14 cellular contexts compared by ENCODE assay signal in genomic region chr2:239193925-239194687, GRCh38.
DNase-seq lines count a peak whose midpoint lies in the region; ATAC-seq, FAIRE-seq and TF ChIP-seq lines count a peak whose summit lies in the region.
"Had no signal": no experiment of that assay in that cellular context is flagged by ENCODE, and none has a peak within 500 bp of the region (broad histone marks: within the 10 kb centered on the region; RNA-seq: fewer than 3 reads in every experiment).

No MANE protein-coding gene starts in this region.

- H3K4me1 Mint-ChIP-seq in brain (peaks cover 77% of the 10 kb centered on the region), type B pancreatic cell (ENCODE audit: unreplicated experiment) (peaks cover 23% of the 10 kb centered on the region)
- H3K4me1 Mint-ChIP-seq in CD4-positive, alpha-beta memory T cell, result peaks cover 4 to 12% (median 9%) of the 10 kb centered on the region in 4 donors

- FAIRE-seq in HepG2 (lab: Jason Lieb, UNC), result no peak

- BruUV-seq in HepG2 (replicated peaks; lab: Mats Ljungman, UMichigan), result no TSS peak

- H3K27ac Mint-ChIP-seq in brain (peak overlapping the region; percentile 66 to 96 (median 86)), type B pancreatic cell (no peak overlapping the region)
- peak overlapping the region in 1 of 7 donors; percentile 31 for H3K27ac Mint-ChIP-seq in CD4-positive, alpha-beta memory T cell

- no peak overlapping the region for H3K9ac ChIP-seq in HepG2 (ENCODE audit: insufficient read depth, low read depth, low read length)

- CTCF ChIA-PET in HepG2 (lab: Yijun Ruan, JAX; ENCODE audit: low intra/inter-chr PET ratio, low total read pairs), result no interaction called here
- CTCF ChIA-PET in CD4-positive, alpha-beta memory T cell (lab: Charles Lee; ENCODE audit: partially characterized antibody), result interaction anchor here (1.0 kb wide), 1 partner anchor 11 kb away, joined by 3 read pairs; no protein-coding TSS in a partner anchor

- no peak overlapping the region for H3K4me2 ChIP-seq in HepG2 (ENCODE audit: low read depth, low read length)

- H2AFZ ChIP-seq in HepG2 (ENCODE audit: low read length), result no peak overlapping the region

- H3K9me3 Mint-ChIP-seq in brain (peaks cover 0 to 12% (median 3%) of the 10 kb centered on the region in 5 experiments), type B pancreatic cell (no peaks in the 10 kb centered on the region)
- peaks cover 0 to 2% (median 0%) of the 10 kb centered on the region in 8 donors for H3K9me3 Mint-ChIP-seq in CD4-positive, alpha-beta memory T cell

- H3K27me3 Mint-ChIP-seq in brain (no peaks in the 10 kb centered on the region), type B pancreatic cell (no peaks in the 10 kb centered on the region)
- H3K27me3 Mint-ChIP-seq in CD4-positive, alpha-beta memory T cell, result no peaks in the 10 kb centered on the region
- H3K27me3 Mint-ChIP-seq: naive B cell had no signal

- 89% methylated on average over 17 of the region's 17 CpGs for WGBS in HepG2 (ENCODE audit: low lambda C conversion rate)

- H3K4me3 ChIP-seq in HepG2 (replicated peaks in 1 of 3; ENCODE audit: insufficient read depth in 1 of 3, low read depth in 2 of 3, low read length in 3 of 3), result no peak overlapping the region
- H3K4me3 ChIP-seq in CD4-positive, alpha-beta memory T cell (ENCODE audit: low read length in 2 of 2), result no peak overlapping the region
- H3K4me3 ChIP-seq: body of pancreas had no signal

- TF ChIP-seq RAD21 in HepG2 (CRISPR knock-in tag; IDR thresholded peaks at IDR 0.05), result no peak

- H3K4me1 ChIP-seq in HepG2 (ENCODE audit: insufficient read depth, low read length), result no peaks in the 10 kb centered on the region
- H3K4me1 ChIP-seq in CD4-positive, alpha-beta memory T cell (ENCODE audit: insufficient read depth, low read length), result no peaks in the 10 kb centered on the region
- H3K4me1 ChIP-seq: body of pancreas had no signal

- in situ Hi-C loops in HepG2 (cut with HindIII; ENCODE audit: extremely low pct_ligation_motif_present, low pct_unique_long_range_greater_than_20kb), result no loop called here

- peaks cover 48% of the 10 kb centered on the region for H3K36me3 Mint-ChIP-seq in brain
- no peaks in the 10 kb centered on the region for H3K36me3 Mint-ChIP-seq in type B pancreatic cell
- peaks cover 35 to 46% of the 10 kb centered on the region in 2 donors for H3K36me3 Mint-ChIP-seq in CD4-positive, alpha-beta memory T cell

- peak; percentile 33 for DNase-seq in cardiac septum (ENCODE audit: low spot score)
- DNase-seq in left cardiac atrium, result no peak
- DNase-seq in HepG2 (ENCODE audit: low spot score), result no peak
- DNase-seq in type B pancreatic cell (ENCODE audit: extremely low spot score, unreplicated experiment), result peak; percentile 54
- DNase-seq in CD4-positive, alpha-beta memory T cell, result no peak
- no peak for DNase-seq in stimulated activated CD4-positive, alpha-beta T cell treated with anti-CD3 and anti-CD28 coated beads, Interleukin-4, amount 100 ng/mL, for 4 hours
- DNase-seq: activated CD4-positive, alpha-beta T cell treated with anti-CD3 and anti-CD28 coated beads, Interleukin-2, amount 50 U/mL, for 1 hour; naive B cell; NCI-H1417 treated with DMSO at 0.1 percent for 48 hours; Right ventricle myocardium superior had no signal

- POLR2A ChIA-PET in HepG2 (lab: Yijun Ruan, JAX), result no interaction called here
- POLR2A ChIA-PET in CD4-positive, alpha-beta memory T cell (lab: Charles Lee; ENCODE audit: partially characterized antibody), result no interaction called here

- intact Hi-C loops in cardiac septum (cut with DNase I) (no loop called here), left cardiac atrium (cut with DNase I) (no loop called here), HepG2 (cut with micrococcal nuclease; ENCODE audit: unreplicated experiment) (no loop called here)
- intact Hi-C loops in CD4-positive, alpha-beta memory T cell (cut with micrococcal nuclease), result loop anchor here (1.0 kb wide), 1 partner anchor 22 kb away; no protein-coding TSS in a partner anchor

- H3K36me3 ChIP-seq in HepG2 (replicated peaks in 1 of 2; ENCODE audit: control insufficient read depth in 1 of 2, insufficient read depth in 2 of 2, low read length in 2 of 2), result peaks cover 8 to 27% of the 10 kb centered on the region in 2 experiments; a peak in 4 of 5 replicates
- H3K36me3 ChIP-seq in CD4-positive, alpha-beta memory T cell (ENCODE audit: insufficient read depth, low read length), result peaks cover 14% of the 10 kb centered on the region

- H3K9me3 ChIP-seq in HepG2 (ENCODE audit: low read length), result no peaks in the 10 kb centered on the region
- H3K9me3 ChIP-seq in CD4-positive, alpha-beta memory T cell (ENCODE audit: control insufficient read depth in 1 of 2, low read length in 2 of 2), result no peaks in the 10 kb centered on the region
- H3K9me3 ChIP-seq: body of pancreas had no signal

- ATAC-seq in left cardiac atrium (no peak), HepG2 (no peak), esophagus mucosa (no peak)
- ATAC-seq: body of pancreas had no signal

- H3K4me3 Mint-ChIP-seq in brain (peak overlapping the region in 2 of 5 experiments; percentile 41 to 43), type B pancreatic cell (no peak overlapping the region)
- no peak overlapping the region for H3K4me3 Mint-ChIP-seq in CD4-positive, alpha-beta memory T cell
- H3K4me3 Mint-ChIP-seq: naive B cell had no signal

- no peak for TF ChIP-seq EP300 in HepG2 (IDR thresholded peaks at IDR 0.05; ENCODE audit: low read depth in 2 of 2, low read length in 2 of 2)
- no peak for TF ChIP-seq EP300 in HepG2 (CRISPR knock-in tag; IDR thresholded peaks at IDR 0.05; ENCODE audit: borderline replicate concordance)

- no peaks in the 10 kb centered on the region; the same call in 1 of the 2 replicates for H4K20me1 ChIP-seq in HepG2 (ENCODE audit: insufficient read depth, low read length)

- H3K27me3 ChIP-seq in HepG2 (ENCODE audit: control insufficient read depth in 1 of 2, insufficient read depth in 2 of 2, low read length in 2 of 2), result no peaks in the 10 kb centered on the region
- no peaks in the 10 kb centered on the region for H3K27me3 ChIP-seq in CD4-positive, alpha-beta memory T cell (ENCODE audit: insufficient read depth, low read length)
- H3K27me3 ChIP-seq: body of pancreas had no signal

- H3K27ac ChIP-seq in HepG2 (ENCODE audit: extremely low read length, insufficient read depth, low read length), result no peak overlapping the region
- H3K27ac ChIP-seq in CD4-positive, alpha-beta memory T cell (ENCODE audit: low read depth, low read length), result no peak overlapping the region
- H3K27ac ChIP-seq: body of pancreas, C4-2B had no signal

- no peaks in the 10 kb centered on the region for H3K79me2 ChIP-seq in HepG2 (ENCODE audit: insufficient read depth, low read length)

- no peak for TF ChIP-seq POLR2A in HepG2 (IDR thresholded peaks at IDR 0.05; ENCODE audit: insufficient read depth in 1 of 2, low read depth in 2 of 2, low read length in 2 of 2)

- TF ChIP-seq CTCF in brain (conservative IDR thresholded peaks at IDR 0.05) (peak in 1 of 2 experiments; percentile 43), HepG2 (CRISPR knock-in tag; IDR thresholded peaks at IDR 0.05) (peak; percentile 43), type B pancreatic cell (conservative IDR thresholded peaks at IDR 0.05) (no peak)

TF ChIP-seq in HepG2, 621 proteins besides CTCF, POLR2A, EP300 and RAD21:
- TF ChIP-seq SNRNP70 (IDR thresholded peaks at IDR 0.05; ENCODE audit: low read depth, low read length) (no peak), NFE2L1 (CRISPR knock-in tag; IDR thresholded peaks at IDR 0.05; ENCODE audit: borderline replicate concordance) (no peak), FOXK1 (CRISPR knock-in tag; IDR thresholded peaks at IDR 0.05; ENCODE audit: borderline replicate concordance, low read depth) (no peak), ARNT2 (CRISPR knock-in tag; IDR thresholded peaks at IDR 0.05; ENCODE audit: low read depth) (no peak), ZNF749 (CRISPR knock-in tag; IDR thresholded peaks at IDR 0.05; ENCODE audit: borderline replicate concordance) (no peak), MAF1 (CRISPR knock-in tag; IDR thresholded peaks at IDR 0.05; ENCODE audit: borderline replicate concordance) (no peak), ZNF414 (CRISPR knock-in tag; IDR thresholded peaks at IDR 0.05) (no peak), ZNF335 (CRISPR knock-in tag; IDR thresholded peaks at IDR 0.05) (no peak), ZNF451 (CRISPR knock-in tag; IDR thresholded peaks at IDR 0.05) (no peak), TGIF2 (CRISPR knock-in tag; IDR thresholded peaks at IDR 0.05) (no peak), MZF1 (CRISPR knock-in tag; IDR thresholded peaks at IDR 0.05; ENCODE audit: borderline replicate concordance) (no peak), POLR2G (IDR thresholded peaks at IDR 0.05; ENCODE audit: low read depth, low read length) (no peak), SKI (IDR thresholded peaks at IDR 0.05; ENCODE audit: partially characterized antibody) (no peak), E2F2 (CRISPR knock-in tag; IDR thresholded peaks at IDR 0.05; ENCODE audit: borderline replicate concordance) (no peak), CENPBD1 (CRISPR knock-in tag; IDR thresholded peaks at IDR 0.05; ENCODE audit: borderline replicate concordance, low read depth) (no peak), ZNF24 (IDR thresholded peaks at IDR 0.05) (no peak)

Comparison
In these comparisons a context has a peak if more than half of its experiments do, and no peak if none do; other contexts are left out.
1. DNase-seq: peak in cardiac septum (single experiment) and type B pancreatic cell (single experiment); none in left cardiac atrium (single experiment), HepG2 (single experiment), CD4-positive, alpha-beta memory T cell (0 of 5) and stimulated activated CD4-positive, alpha-beta T cell treated with anti-CD3 and anti-CD28 coated beads, Interleukin-4, amount 100 ng/mL, for 4 hours (0 of 2).